In genomic region chr3:164064298-164064697, GRCh38 we compare ENCODE assay signal across 34 cellular contexts.
"Had no signal": no experiment of that assay in that cellular context is flagged by ENCODE, and none has a peak within 500 bp of the region (broad histone marks: within the 10 kb centered on the region; RNA-seq: fewer than 3 reads in every experiment).

No MANE protein-coding gene starts in this region.

- DNase-seq: Karpas-422, Kasumi-1, MG63, MM.1S, MV-4-11, NCI-H1048, NCI-H1092, NCI-H1092 treated with DMSO at 0.1 percent for 48 hours, NCI-H1105, NCI-H1105 treated with DMSO at 0.1 percent for 48 hours, NCI-H1417, NCI-H1417 treated with DMSO at 0.1 percent for 48 hours, NCI-H1436, NCI-H1436 treated with DMSO at 0.1 percent for 48 hours, NCI-H146, NCI-H1694, NCI-H1694 treated with DMSO at 0.1 percent for 48 hours, NCI-H187, NCI-H187 treated with DMSO at 0.1 percent for 48 hours, NCI-H1930, NCI-H2029, NCI-H2029 treated with DMSO at 0.1 percent for 48 hours, NCI-H2081, NCI-H2081 treated with DMSO at 0.1 percent for 48 hours, NCI-H2107, NCI-H2171, NCI-H2171 treated with DMSO at 0.1 percent for 48 hours, NCI-H2227 treated with DMSO at 0.1 percent for 48 hours, NCI-H226, NCI-H345, NCI-H446, NCI-H446 treated with DMSO at 0.1 percent for 48 hours, NCI-H510A, NCI-H510A treated with DMSO at 0.1 percent for 48 hours had no signal

- H3K27me3 ChIP-seq: MG63 had no signal

- H3K9me3 ChIP-seq: MG63 had no signal

- H3K4me3 ChIP-seq: MG63 had no signal

- H3K36me3 ChIP-seq: MG63 had no signal
